In genomic region chr1:85546748-85547147, GRCh38 we compare ENCODE assay signal across 30 cellular contexts. TPM values are rescaled to one million over a fixed set of nuclear protein-coding genes. Genes with fewer than 3 reads are reported as not detected.
"Had no signal": no experiment of that assay in that cellular context is flagged by ENCODE, and none has a peak within 500 bp of the region (broad histone marks: within the 10 kb centered on the region; RNA-seq: fewer than 3 reads in every experiment).

No MANE protein-coding gene starts in this region.

- H3K27me3 ChIP-seq: esophagus squamous epithelium, heart right ventricle, neural progenitor cell, right atrium auricular region, suprapubic skin had no signal

- H3K4me3 ChIP-seq: coronary artery, esophagus squamous epithelium, heart right ventricle, left ventricle myocardium inferior, lower lobe of right lung, mucosa of descending colon, neural progenitor cell, right atrium auricular region, smooth muscle cell, suprapubic skin had no signal

- H3K4me2 ChIP-seq: neural progenitor cell, smooth muscle cell had no signal

- H3K36me3 Mint-ChIP-seq: mesothelial cell of epicardium; natural killer cell treated with Interleukin-12 subunit alpha and Interleukin-12 subunit beta and Interleukin-15 and Interleukin-18, amount 100 ng/mL, for 72 hours; neural progenitor cell; type B pancreatic cell had no signal

- ATAC-seq: heart right ventricle; left cardiac atrium; lower lobe of right lung; mucosa of descending colon; natural killer cell treated with Interleukin-12 subunit alpha and Interleukin-12 subunit beta and Interleukin-15 and Interleukin-18, amount 100 ng/mL, for 72 hours; sciatic nerve; stimulated activated naive CD8-positive, alpha-beta T cell treated with anti-CD3 and anti-CD28 coated beads, Interleukin-15, amount 100 ng/mL, for 72 hours had no signal

- H3K4me3 Mint-ChIP-seq: mesothelial cell of epicardium; naive B cell; natural killer cell treated with Interleukin-12 subunit alpha and Interleukin-12 subunit beta and Interleukin-15 and Interleukin-18, amount 100 ng/mL, for 72 hours; neural progenitor cell; stimulated activated naive CD8-positive, alpha-beta T cell treated with anti-CD3 and anti-CD28 coated beads, Interleukin-15, amount 100 ng/mL, for 72 hours; type B pancreatic cell had no signal

- H3K36me3 ChIP-seq: esophagus squamous epithelium, heart right ventricle, left ventricle myocardium inferior, lower lobe of right lung, neural progenitor cell, right atrium auricular region, suprapubic skin had no signal

- H3K27ac ChIP-seq: esophagus squamous epithelium, heart right ventricle, left ventricle myocardium inferior, neural progenitor cell, parathyroid adenoma, right atrium auricular region, suprapubic skin had no signal

- H3K79me2 ChIP-seq: parathyroid adenoma had no signal

- H3K9me3 Mint-ChIP-seq: mesothelial cell of epicardium; neural progenitor cell; stimulated activated naive CD8-positive, alpha-beta T cell treated with anti-CD3 and anti-CD28 coated beads, Interleukin-15, amount 100 ng/mL, for 72 hours had no signal

- DNase-seq: dermis blood vessel endothelial cell; effector memory CD4-positive, alpha-beta T cell; esophagus squamous epithelium; foreskin melanocyte; glutamatergic neuron; heart right ventricle; hippocampal formation; left cardiac atrium; left ventricle myocardium inferior; lower lobe of right lung; mucosa of descending colon; naive B cell; nucleus accumbens; stimulated activated CD4-positive, alpha-beta T cell treated with anti-CD3 and anti-CD28 coated beads, Interleukin-12 subunit alpha, Interleukin-12 subunit beta, amount 100 ng/mL, for 4 hours; stimulated activated CD4-positive, alpha-beta T cell treated with anti-CD3 and anti-CD28 coated beads, Interleukin-1b, Interleukin-23, amount 100 ng/mL, for 48 hours; stimulated activated CD4-positive, alpha-beta T cell treated with anti-CD3 and anti-CD28 coated beads, Interleukin-4, amount 100 ng/mL, for 1 hour; stimulated activated CD8-positive, alpha-beta memory T cell treated with anti-CD3 and anti-CD28 coated beads, Interleukin-4, amount 100 ng/mL, for 48 hours; stimulated activated naive CD4-positive, alpha-beta T cell; stimulated activated naive CD8-positive, alpha-beta T cell treated with anti-CD3 and anti-CD28 coated beads, Interleukin-15, amount 100 ng/mL, for 72 hours had no signal

- H3K9me3 ChIP-seq: esophagus squamous epithelium, heart right ventricle, left ventricle myocardium inferior, lower lobe of right lung, mucosa of descending colon, right atrium auricular region, suprapubic skin had no signal

- H3K27me3 Mint-ChIP-seq: progenitor cell of endocrine pancreas, type B pancreatic cell had no signal

- H3K4me1 ChIP-seq: parathyroid adenoma had no signal

- H2AFZ ChIP-seq: neural progenitor cell, parathyroid adenoma had no signal

- H3K27ac Mint-ChIP-seq: mesothelial cell of epicardium; naive B cell; natural killer cell treated with Interleukin-12 subunit alpha and Interleukin-12 subunit beta and Interleukin-15 and Interleukin-18, amount 100 ng/mL, for 72 hours; neural progenitor cell; progenitor cell of endocrine pancreas; stimulated activated naive CD8-positive, alpha-beta T cell treated with anti-CD3 and anti-CD28 coated beads, Interleukin-15, amount 100 ng/mL, for 72 hours; type B pancreatic cell had no signal

- H3K4me1 Mint-ChIP-seq: naive B cell; stimulated activated naive CD8-positive, alpha-beta T cell treated with anti-CD3 and anti-CD28 coated beads, Interleukin-15, amount 100 ng/mL, for 72 hours had no signal

RNA-seq across cellular contexts. Expression of gene CCN1, which starts 33.8 kb away (rescaled TPM):
- total RNA-seq: natural killer cell treated with Interleukin-12 subunit alpha and Interleukin-12 subunit beta and Interleukin-15 and Interleukin-18, amount 100 ng/mL, for 72 hours had no signal
